18 cellular contexts compared by ENCODE assay signal in the genomic region with DNA sequence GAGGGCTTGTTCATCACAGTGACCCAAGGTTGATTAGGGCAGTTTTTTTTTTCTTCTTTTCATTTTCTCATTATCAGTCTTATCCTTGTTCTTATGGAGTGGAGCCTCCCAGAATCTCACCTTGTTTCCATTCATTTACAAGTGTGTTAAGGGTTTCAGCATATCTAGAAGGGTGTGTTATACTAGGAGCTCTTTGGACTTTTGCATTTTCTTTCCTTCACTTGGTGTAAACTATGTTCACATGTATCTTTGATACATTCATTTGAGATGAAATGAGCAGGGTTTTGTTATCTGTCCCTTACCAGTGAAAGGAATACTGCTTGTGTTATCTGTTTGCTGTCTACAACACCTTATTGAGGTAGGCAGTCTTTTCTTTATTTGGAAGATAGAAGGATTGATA.
"Had no signal": no experiment of that assay in that cellular context is flagged by ENCODE, and none has a peak within 500 bp of the region (broad histone marks: within the 10 kb centered on the region; RNA-seq: fewer than 3 reads in every experiment).

No MANE protein-coding gene starts in this region.

- H3K4me1 Mint-ChIP-seq: neural progenitor cell had no signal

- DNase-seq: activated CD4-positive, alpha-beta T cell treated with anti-CD3 and anti-CD28 coated beads, Interleukin-2, amount 50 U/mL, for 1 hour; activated CD4-positive, CD25-positive, alpha-beta regulatory T cell; effector CD4-positive, alpha-beta T cell; erythroblast; foreskin fibroblast; kidney; lower lobe of right lung; mesendoderm; mucosa of descending colon; posterior cingulate gyrus; right lobe of liver; stimulated activated CD4-positive, alpha-beta T cell treated with anti-CD3 and anti-CD28 coated beads, Interleukin-2, amount 100 ng/mL, for 24 hours; upper lobe of left lung had no signal

- H3K9me3 Mint-ChIP-seq: activated T-helper 1 cell treated with anti-CD3 and anti-CD28 coated beads, Interleukin-12 subunit alpha, Interleukin-12 subunit beta, Interleukin-2, Interleukin-4 antibody, amounts not matched to agents 30 ng/mL and 10 ng/mL and 1 ng/mL, durations not matched to agents 14 hours and 24 hours and 36 hours; dendritic cell treated with granulocyte-macrophage colony-stimulating factor and Interleukin-4, amounts not matched to agents 40 ng/mL and 50 ng/mL, for 4 days; neural progenitor cell; stimulated activated memory B cell treated with anti-CD40 and anti-IgM and Interleukin-4, amounts not matched to agents 10 μg/mL and 1 μg/mL and 100 μg/mL, for 72 hours; T-helper 1 cell treated with Interleukin-12 subunit alpha and Interleukin-12 subunit beta and Interleukin-4 antibody, amounts not matched to agents 30 μg/mL and 1 μg/mL, for 36 hours had no signal

- H3K27ac Mint-ChIP-seq: dendritic cell treated with granulocyte-macrophage colony-stimulating factor and Interleukin-4, amounts not matched to agents 40 ng/mL and 50 ng/mL, for 4 days; neural progenitor cell; stimulated activated memory B cell treated with anti-CD40 and anti-IgM and Interleukin-4, amounts not matched to agents 10 μg/mL and 1 μg/mL and 100 μg/mL, for 72 hours had no signal

- H3K4me3 Mint-ChIP-seq: activated T-helper 1 cell treated with anti-CD3 and anti-CD28 coated beads, Interleukin-12 subunit alpha, Interleukin-12 subunit beta, Interleukin-2, Interleukin-4 antibody, amounts not matched to agents 30 ng/mL and 10 ng/mL and 1 ng/mL, durations not matched to agents 14 hours and 24 hours and 36 hours; dendritic cell treated with granulocyte-macrophage colony-stimulating factor and Interleukin-4, amounts not matched to agents 40 ng/mL and 50 ng/mL, for 4 days; neural progenitor cell; stimulated activated memory B cell treated with anti-CD40 and anti-IgM and Interleukin-4, amounts not matched to agents 10 μg/mL and 1 μg/mL and 100 μg/mL, for 72 hours; T-helper 1 cell treated with Interleukin-12 subunit alpha and Interleukin-12 subunit beta and Interleukin-4 antibody, amounts not matched to agents 30 μg/mL and 1 μg/mL, for 36 hours had no signal

- ATAC-seq: lower lobe of right lung, mucosa of descending colon had no signal

- H3K36me3 Mint-ChIP-seq: neural progenitor cell had no signal

- H3K27me3 Mint-ChIP-seq: dendritic cell treated with granulocyte-macrophage colony-stimulating factor and Interleukin-4, amounts not matched to agents 40 ng/mL and 50 ng/mL, for 4 days; stimulated activated memory B cell treated with anti-CD40 and anti-IgM and Interleukin-4, amounts not matched to agents 10 μg/mL and 1 μg/mL and 100 μg/mL, for 72 hours had no signal
